In the genomic region with DNA sequence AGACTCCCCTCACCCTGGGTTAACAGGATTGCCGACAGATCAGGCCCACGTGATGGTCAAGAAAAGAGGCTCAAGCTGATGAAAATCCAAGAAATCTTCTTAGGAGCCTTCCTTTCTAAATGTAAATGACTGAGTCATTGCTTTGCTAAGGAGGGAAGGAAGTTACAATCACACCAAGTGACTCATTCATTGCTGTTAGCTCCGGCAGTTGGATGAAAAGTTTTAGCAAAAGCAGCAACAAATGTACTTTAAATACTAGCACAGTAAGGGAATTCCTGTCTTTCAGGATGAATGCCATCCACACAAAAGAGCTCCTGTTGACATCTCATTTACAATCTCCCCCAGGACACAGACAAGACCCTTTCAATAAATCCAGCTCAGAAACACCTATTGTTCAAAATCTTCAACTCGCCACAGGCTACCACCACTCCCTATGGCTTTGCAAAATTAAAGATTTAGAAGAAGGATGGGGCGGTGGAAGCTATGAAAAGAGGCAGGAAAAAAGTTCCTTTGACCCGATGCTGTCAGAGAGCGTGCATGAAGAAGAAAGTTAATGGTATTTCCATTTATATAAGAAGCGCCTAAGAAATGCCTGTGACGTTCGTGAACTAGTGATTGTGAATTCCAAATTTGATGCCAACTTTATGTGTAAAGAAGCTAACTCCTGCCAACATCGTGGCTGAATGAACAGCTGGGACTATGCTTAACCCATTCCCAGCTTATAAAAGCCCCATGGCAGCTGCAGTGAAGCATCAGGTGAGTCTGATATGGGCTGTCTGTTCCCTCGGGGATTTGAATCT, we compare ENCODE assay signal across 8 cellular contexts.
DNase-seq lines count a peak whose midpoint lies in the region; ATAC-seq and TF ChIP-seq lines count a peak whose summit lies in the region.

No MANE protein-coding gene starts in this region.

- H3K27ac Mint-ChIP-seq in activated T-helper 17 cell treated with anti-CD3 and anti-CD28 coated beads, Interleukin-2, amount 50 U/mL, for 72 hours = no peak overlapping the region
- H3K27ac Mint-ChIP-seq in progenitor cell of endocrine pancreas = no peak overlapping the region

- H3K4me1 ChIP-seq in cardiac muscle cell (ENCODE audit: low read depth) (peaks cover 43% of the 10 kb centered on the region), parathyroid adenoma (peaks cover 4% of the 10 kb centered on the region)

- H3K4me1 Mint-ChIP-seq in activated T-helper 17 cell treated with anti-CD3 and anti-CD28 coated beads, Interleukin-2, amount 50 U/mL, for 72 hours = peaks cover 8% of the 10 kb centered on the region
- H3K4me1 Mint-ChIP-seq in progenitor cell of endocrine pancreas (ENCODE audit: low read depth) = peaks cover 5% of the 10 kb centered on the region

- peak overlapping the region; percentile 67 for H3K4me2 ChIP-seq in parathyroid adenoma (ENCODE audit: low read length)

- peak; percentile 98 for DNase-seq in A172 (ENCODE audit: low spot score)
- DNase-seq in GM12865 (ENCODE audit: low read depth) = peak; percentile 42
- DNase-seq in NCI-H226 = peak; percentile 94
- DNase-seq in cardiac muscle cell (ENCODE audit: low read depth in 1 of 2, low spot score in 1 of 2) = peak in 1 of 2 donors; percentile 96
- no peak for DNase-seq in NCI-H2227 treated with DMSO at 0.1 percent for 48 hours (lab: John Stamatoyannopoulos, UW)
- no peak for DNase-seq in progenitor cell of endocrine pancreas (ENCODE audit: low spot score, unreplicated experiment)

- H3K9me3 ChIP-seq in cardiac muscle cell (ENCODE audit: low read depth) (no peaks in the 10 kb centered on the region), parathyroid adenoma (ENCODE audit: control insufficient read depth, low read length) (no peaks in the 10 kb centered on the region)

- H3K79me2 ChIP-seq in parathyroid adenoma = no peaks in the 10 kb centered on the region

- H3K36me3 ChIP-seq in cardiac muscle cell = no peaks in the 10 kb centered on the region
- H3K36me3 ChIP-seq in parathyroid adenoma (ENCODE audit: control insufficient read depth, insufficient read depth, low read length) = no peaks in the 10 kb centered on the region

- H3K4me3 ChIP-seq in GM12865 (ENCODE audit: low read depth, low read length) (peak overlapping the region; percentile 28), cardiac muscle cell (peak overlapping the region; percentile 29), parathyroid adenoma (ENCODE audit: low read depth, low read length) (peak overlapping the region; percentile 57)

- peak overlapping the region; percentile 91 for H3K27ac ChIP-seq in cardiac muscle cell
- H3K27ac ChIP-seq in parathyroid adenoma = peak overlapping the region; percentile 59

- no peaks in the 10 kb centered on the region for H3K9me3 Mint-ChIP-seq in activated T-helper 17 cell treated with anti-CD3 and anti-CD28 coated beads, Interleukin-2, amount 50 U/mL, for 72 hours
- no peaks in the 10 kb centered on the region for H3K9me3 Mint-ChIP-seq in progenitor cell of endocrine pancreas (ENCODE audit: low read depth)

- no peak overlapping the region for H3K9ac ChIP-seq in parathyroid adenoma

- H3K27me3 ChIP-seq in cardiac muscle cell = no peaks in the 10 kb centered on the region
- no peaks in the 10 kb centered on the region for H3K27me3 ChIP-seq in parathyroid adenoma (ENCODE audit: control insufficient read depth, insufficient read depth, low read length)

- peak; percentile 60 for ATAC-seq in activated T-helper 17 cell treated with anti-CD3 and anti-CD28 coated beads, Interleukin-2, amount 50 U/mL, for 72 hours (replicated peaks)

- TF ChIP-seq CTCF in GM12865 (IDR thresholded peaks at IDR 0.05; ENCODE audit: insufficient read depth, low read depth, low read length, missing control alignments) (no peak), cardiac muscle cell (IDR thresholded peaks at IDR 0.05; ENCODE audit: low read depth, low read length) (no peak), parathyroid adenoma (IDR thresholded peaks at IDR 0.05) (no peak), progenitor cell of endocrine pancreas (IDR thresholded peaks at IDR 0.05; ENCODE audit: unreplicated experiment) (no peak)

- no peaks in the 10 kb centered on the region for H3K27me3 Mint-ChIP-seq in activated T-helper 17 cell treated with anti-CD3 and anti-CD28 coated beads, Interleukin-2, amount 50 U/mL, for 72 hours
- H3K27me3 Mint-ChIP-seq in progenitor cell of endocrine pancreas = peaks cover 5% of the 10 kb centered on the region

- H2AFZ ChIP-seq in parathyroid adenoma = peak overlapping the region; percentile 77

- peaks cover 3% of the 10 kb centered on the region for H3K36me3 Mint-ChIP-seq in activated T-helper 17 cell treated with anti-CD3 and anti-CD28 coated beads, Interleukin-2, amount 50 U/mL, for 72 hours (ENCODE audit: low read depth)
- H3K36me3 Mint-ChIP-seq in progenitor cell of endocrine pancreas (ENCODE audit: insufficient read depth) = no peaks in the 10 kb centered on the region

- H3K4me3 Mint-ChIP-seq in activated T-helper 17 cell treated with anti-CD3 and anti-CD28 coated beads, Interleukin-2, amount 50 U/mL, for 72 hours = no peak overlapping the region
- H3K4me3 Mint-ChIP-seq in progenitor cell of endocrine pancreas (ENCODE audit: low read depth) = no peak overlapping the region

Comparison
In these comparisons a context has a peak if more than half of its experiments do, and no peak if none do; other contexts are left out.
1. DNase-seq: peak in A172 (single experiment), GM12865 (single experiment) and NCI-H226 (single experiment); none in NCI-H2227 treated with DMSO at 0.1 percent for 48 hours (single experiment) and progenitor cell of endocrine pancreas (single experiment).
2. Peak in every context shown above with its lines, with median percentiles within 50 percentile points of each other: H3K4me3 ChIP-seq.